In the genomic region with DNA sequence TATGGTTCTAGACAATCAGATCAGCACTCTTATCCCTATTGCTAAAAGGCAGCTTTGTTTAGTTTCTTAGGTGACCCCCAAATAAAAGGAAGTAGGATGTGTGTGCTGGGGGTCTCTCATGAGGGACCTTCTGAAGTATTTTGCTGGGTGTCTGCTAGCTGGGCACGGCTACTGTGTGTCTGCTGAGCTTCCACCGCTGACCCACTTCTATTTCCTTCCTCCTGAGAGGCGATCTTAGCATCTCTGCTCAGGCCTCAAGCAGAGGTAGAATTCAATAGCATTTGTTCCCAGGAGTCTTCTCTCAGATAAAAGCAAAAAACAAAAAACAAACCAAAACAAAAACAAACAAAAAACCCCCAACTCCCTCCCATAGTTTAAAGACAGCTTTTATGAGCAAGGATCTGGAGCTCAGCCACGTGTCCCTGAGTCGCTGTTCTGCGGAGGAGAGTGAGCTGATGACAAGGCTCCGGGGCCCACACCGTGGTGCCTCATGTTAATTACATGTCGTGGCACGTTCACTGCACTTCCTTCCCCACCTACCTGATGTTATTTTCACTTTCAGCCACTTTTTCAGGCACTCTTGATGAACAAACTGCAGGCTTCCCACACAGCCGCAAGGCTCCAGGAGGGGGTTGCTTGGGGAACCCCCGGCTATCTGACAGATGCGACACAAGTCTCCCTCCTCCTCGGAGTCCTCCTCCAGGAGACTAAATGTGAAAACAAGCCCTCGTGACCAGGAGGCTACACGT, we compare ENCODE assay signal across 8 cellular contexts.
DNase-seq lines count a peak whose midpoint lies in the region; ATAC-seq, FAIRE-seq and TF ChIP-seq lines count a peak whose summit lies in the region.

No MANE protein-coding gene starts in this region.

- H3K4me2 ChIP-seq in GM23248 (ENCODE audit: unreplicated experiment) = no peak overlapping the region

- no peak overlapping the region for H2AFZ ChIP-seq in GM23248

- no peak overlapping the region for H3K9ac ChIP-seq in GM23248

- H3K9me2 ChIP-seq in GM23248 (ENCODE audit: insufficient read depth) = no peaks in the 10 kb centered on the region

- H3F3A ChIP-seq in GM23248 (ENCODE audit: insufficient read depth) = peaks cover 1% of the 10 kb centered on the region; the same call in 1 of the 2 replicates

- intact Hi-C loops in mucosa of descending colon (cut with DNase I, micrococcal nuclease) (no loop called here), uterus (cut with DNase I; ENCODE audit: low total_unique reads) (no loop called here)

- WGBS in GM23248 (ENCODE audit: low coverage in 1 of 2, low lambda C conversion rate in 2 of 2, missing lambda C conversion rate in 2 of 2), 2 experiments = 65 to 71% methylated on average over 16 of the region's 16 CpGs

- H3K4me1 ChIP-seq in GM23248 (ENCODE audit: insufficient read depth) (no peaks in the 10 kb centered on the region), mucosa of descending colon (ENCODE audit: low read depth) (peaks cover 6% of the 10 kb centered on the region), uterus (no peaks in the 10 kb centered on the region)

- H3K27me3 ChIP-seq in GM23248 (replicated peaks; ENCODE audit: insufficient read depth) (no peaks in the 10 kb centered on the region), uterus (no peaks in the 10 kb centered on the region)

- H3K9me3 ChIP-seq in GM23248 (ENCODE audit: low read depth) (no peaks in the 10 kb centered on the region), mucosa of descending colon (no peaks in the 10 kb centered on the region), uterus (no peaks in the 10 kb centered on the region)

- H3K27ac ChIP-seq in GM23248 (no peak overlapping the region), uterus (no peak overlapping the region)

- no peak for FAIRE-seq in urothelium cell line (lab: Jason Lieb, UNC)

- CTCF ChIA-PET in GM10248 (lab: Yijun Ruan, JAX) = interaction anchor here (1.3 to 1.7 kb wide), 2 partner anchors 8 to 13 kb away, joined by 4 to 5 read pairs; no protein-coding TSS in a partner anchor

- TF ChIP-seq POLR2A in uterus (IDR thresholded peaks at IDR 0.05) = no peak

- no peaks in the 10 kb centered on the region for H3K79me2 ChIP-seq in GM23248 (ENCODE audit: insufficient read depth)

- POLR2A ChIA-PET in GM10248 (lab: Yijun Ruan, JAX) = no interaction called here

- TF ChIP-seq CTCF in GM10248 (IDR thresholded peaks at IDR 0.05; ENCODE audit: control extremely low read depth, extremely low read depth, low read depth, missing control alignments) = peak; percentile 17
- TF ChIP-seq CTCF in mucosa of descending colon (IDR thresholded peaks at IDR 0.05) = no peak
- no peak for TF ChIP-seq CTCF in uterus (IDR thresholded peaks at IDR 0.05)

- H3K4me3 ChIP-seq in GM23248 (no peak overlapping the region), mucosa of descending colon (no peak overlapping the region), uterus (no peak overlapping the region)

- DNase-seq in GM10248 (ENCODE audit: extremely low spot score) (peak; percentile 79), GM23248 (peak; percentile 40), NCI-H1694 treated with DMSO at 0.1 percent for 48 hours (lab: John Stamatoyannopoulos, UW) (peak; percentile 11), mucosa of descending colon (peak; percentile 34 to 56 (median 36)), urothelium cell line (ENCODE audit: low spot score) (peak; percentile 60), uterus (no peak), NCI-H2081 (lab: John Stamatoyannopoulos, UW) (no peak)
- DNase-seq in activated T-cell treated with anti-CD3 and anti-CD28 coated beads, Interleukin-2, amount 50 U/mL, for 1 hour = peak; percentile 58

- no peaks in the 10 kb centered on the region for H4K20me1 ChIP-seq in GM23248 (ENCODE audit: insufficient read depth)

- H3K36me3 ChIP-seq in GM23248 (ENCODE audit: low read depth) (no peaks in the 10 kb centered on the region), mucosa of descending colon (ENCODE audit: low read depth) (no peaks in the 10 kb centered on the region), uterus (no peaks in the 10 kb centered on the region)

- ATAC-seq in mucosa of descending colon = peak; percentile 78

- in situ Hi-C loops in GM23248 (cut with MboI) = no loop called here

Comparison
In these comparisons a context has a peak if more than half of its experiments do, and no peak if none do; other contexts are left out.
1. DNase-seq: peak in GM10248 (single experiment), GM23248 (single experiment), NCI-H1694 treated with DMSO at 0.1 percent for 48 hours (single experiment), activated T-cell treated with anti-CD3 and anti-CD28 coated beads, Interleukin-2, amount 50 U/mL, for 1 hour (single experiment), mucosa of descending colon (3 of 3) and urothelium cell line (single experiment); none in uterus (0 of 2) and NCI-H2081 (0 of 2).